In the genomic region with DNA sequence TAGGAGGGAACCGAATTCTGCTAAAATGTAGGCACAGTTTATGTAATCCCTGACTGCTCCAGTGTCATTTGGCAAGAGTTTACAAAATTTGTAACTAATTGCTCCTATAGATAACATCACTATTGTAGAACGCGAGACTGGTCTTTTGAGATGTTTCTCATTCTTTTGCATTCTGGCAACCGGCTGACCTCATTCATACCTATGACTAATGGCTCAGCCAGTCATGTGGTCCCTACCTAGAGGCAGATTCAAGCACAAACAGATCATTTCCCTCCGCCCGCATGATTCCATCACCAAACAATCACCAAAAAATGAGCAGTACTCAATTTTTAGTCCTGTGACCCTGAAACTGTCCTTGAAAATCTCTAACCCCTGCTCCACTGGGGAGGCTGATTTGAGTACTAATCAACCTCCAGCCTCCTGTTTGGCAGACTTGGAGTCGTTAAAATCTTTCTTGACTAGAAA, we compare ENCODE assay signal across 1 cellular context.
TF ChIP-seq lines count a peak whose summit lies in the region.

No MANE protein-coding gene starts in this region.

TF ChIP-seq in HEK293, 187 proteins besides CTCF, POLR2A, EP300 and RAD21 (continued from another document):
- TF ChIP-seq, protein P1, sequence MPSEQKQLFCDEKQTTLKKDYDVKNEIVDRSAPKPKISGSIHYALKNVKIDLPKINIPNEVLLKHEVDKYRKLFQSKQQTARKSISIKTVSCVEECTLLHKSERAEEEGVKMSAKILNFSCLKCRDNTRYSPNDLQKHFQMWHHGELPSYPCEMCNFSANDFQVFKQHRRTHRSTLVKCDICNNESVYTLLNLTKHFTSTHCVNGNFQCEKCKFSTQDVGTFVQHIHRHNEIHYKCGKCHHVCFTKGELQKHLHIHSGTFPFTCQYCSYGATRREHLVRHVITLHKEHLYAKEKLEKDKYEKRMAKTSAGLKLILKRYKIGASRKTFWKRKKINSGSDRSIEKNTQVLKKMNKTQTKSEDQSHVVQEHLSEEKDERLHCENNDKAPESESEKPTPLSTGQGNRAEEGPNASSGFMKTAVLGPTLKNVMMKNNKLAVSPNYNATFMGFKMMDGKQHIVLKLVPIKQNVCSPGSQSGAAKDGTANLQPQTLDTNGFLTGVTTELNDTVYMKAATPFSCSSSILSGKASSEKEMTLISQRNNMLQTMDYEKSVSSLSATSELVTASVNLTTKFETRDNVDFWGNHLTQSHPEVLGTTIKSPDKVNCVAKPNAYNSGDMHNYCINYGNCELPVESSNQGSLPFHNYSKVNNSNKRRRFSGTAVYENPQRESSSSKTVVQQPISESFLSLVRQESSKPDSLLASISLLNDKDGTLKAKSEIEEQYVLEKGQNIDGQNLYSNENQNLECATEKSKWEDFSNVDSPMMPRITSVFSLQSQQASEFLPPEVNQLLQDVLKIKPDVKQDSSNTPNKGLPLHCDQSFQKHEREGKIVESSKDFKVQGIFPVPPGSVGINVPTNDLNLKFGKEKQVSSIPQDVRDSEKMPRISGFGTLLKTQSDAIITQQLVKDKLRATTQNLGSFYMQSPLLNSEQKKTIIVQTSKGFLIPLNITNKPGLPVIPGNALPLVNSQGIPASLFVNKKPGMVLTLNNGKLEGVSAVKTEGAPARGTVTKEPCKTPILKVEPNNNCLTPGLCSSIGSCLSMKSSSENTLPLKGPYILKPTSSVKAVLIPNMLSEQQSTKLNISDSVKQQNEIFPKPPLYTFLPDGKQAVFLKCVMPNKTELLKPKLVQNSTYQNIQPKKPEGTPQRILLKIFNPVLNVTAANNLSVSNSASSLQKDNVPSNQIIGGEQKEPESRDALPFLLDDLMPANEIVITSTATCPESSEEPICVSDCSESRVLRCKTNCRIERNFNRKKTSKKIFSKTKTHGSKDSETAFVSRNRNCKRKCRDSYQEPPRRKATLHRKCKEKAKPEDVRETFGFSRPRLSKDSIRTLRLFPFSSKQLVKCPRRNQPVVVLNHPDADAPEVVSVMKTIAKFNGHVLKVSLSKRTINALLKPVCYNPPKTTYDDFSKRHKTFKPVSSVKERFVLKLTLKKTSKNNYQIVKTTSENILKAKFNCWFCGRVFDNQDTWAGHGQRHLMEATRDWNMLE (tag by site-specific recombination; conservative IDR thresholded peaks at IDR 0.05; ENCODE audit: low read depth) = peak; percentile 46; the same call in 1 of the 2 replicates
- TF ChIP-seq ZFP69B (tag by site-specific recombination; IDR thresholded peaks at IDR 0.05) (peak; percentile 94), KLF8 (tag by site-specific recombination; IDR thresholded peaks at IDR 0.05) (peak; percentile 92), ZNF501 (tag by site-specific recombination; IDR thresholded peaks at IDR 0.05) (peak; percentile 41; the same call in 1 of the 2 replicates), PRDM1 (tag by site-specific recombination; IDR thresholded peaks at IDR 0.05) (peak; percentile 53; the same call in 1 of the 2 replicates), ZNF629 (tag by site-specific recombination; IDR thresholded peaks at IDR 0.05) (peak; percentile 97), SP2 (tag by site-specific recombination; IDR thresholded peaks at IDR 0.05) (peak; percentile 8; the same call in 1 of the 2 replicates), ZNF366 (tag by site-specific recombination; conservative IDR thresholded peaks at IDR 0.05) (peak; percentile 99), ZNF184 (tag by site-specific recombination; IDR thresholded peaks at IDR 0.05) (peak; percentile 70), ZNF654 (tag by site-specific recombination; IDR thresholded peaks at IDR 0.05; ENCODE audit: low read depth) (peak; percentile 2; the same call in 1 of the 2 replicates), FEZF1 (tag by site-specific recombination; IDR thresholded peaks at IDR 0.05) (peak; percentile 96), SP3 (tag by site-specific recombination; IDR thresholded peaks at IDR 0.05) (peak; percentile 66), ZNF174 (tag by site-specific recombination; IDR thresholded peaks at IDR 0.05) (0 out of 2 replicates have a peak, but pooled peaks have one; percentile 60), ZEB2 (tag by site-specific recombination; IDR thresholded peaks at IDR 0.05) (peak; percentile 92)
- TF ChIP-seq, protein P2, sequence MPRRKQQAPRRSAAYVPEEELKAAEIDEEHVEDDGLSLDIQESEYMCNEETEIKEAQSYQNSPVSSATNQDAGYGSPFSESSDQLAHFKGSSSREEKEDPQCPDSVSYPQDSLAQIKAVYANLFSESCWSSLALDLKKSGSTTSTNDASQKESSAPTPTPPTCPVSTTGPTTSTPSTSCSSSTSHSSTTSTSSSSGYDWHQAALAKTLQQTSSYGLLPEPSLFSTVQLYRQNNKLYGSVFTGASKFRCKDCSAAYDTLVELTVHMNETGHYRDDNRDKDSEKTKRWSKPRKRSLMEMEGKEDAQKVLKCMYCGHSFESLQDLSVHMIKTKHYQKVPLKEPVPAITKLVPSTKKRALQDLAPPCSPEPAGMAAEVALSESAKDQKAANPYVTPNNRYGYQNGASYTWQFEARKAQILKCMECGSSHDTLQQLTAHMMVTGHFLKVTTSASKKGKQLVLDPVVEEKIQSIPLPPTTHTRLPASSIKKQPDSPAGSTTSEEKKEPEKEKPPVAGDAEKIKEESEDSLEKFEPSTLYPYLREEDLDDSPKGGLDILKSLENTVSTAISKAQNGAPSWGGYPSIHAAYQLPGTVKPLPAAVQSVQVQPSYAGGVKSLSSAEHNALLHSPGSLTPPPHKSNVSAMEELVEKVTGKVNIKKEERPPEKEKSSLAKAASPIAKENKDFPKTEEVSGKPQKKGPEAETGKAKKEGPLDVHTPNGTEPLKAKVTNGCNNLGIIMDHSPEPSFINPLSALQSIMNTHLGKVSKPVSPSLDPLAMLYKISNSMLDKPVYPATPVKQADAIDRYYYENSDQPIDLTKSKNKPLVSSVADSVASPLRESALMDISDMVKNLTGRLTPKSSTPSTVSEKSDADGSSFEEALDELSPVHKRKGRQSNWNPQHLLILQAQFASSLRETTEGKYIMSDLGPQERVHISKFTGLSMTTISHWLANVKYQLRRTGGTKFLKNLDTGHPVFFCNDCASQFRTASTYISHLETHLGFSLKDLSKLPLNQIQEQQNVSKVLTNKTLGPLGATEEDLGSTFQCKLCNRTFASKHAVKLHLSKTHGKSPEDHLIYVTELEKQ (tag by site-specific recombination; IDR thresholded peaks at IDR 0.05; ENCODE audit: borderline replicate concordance) = peak; percentile 66
- TF ChIP-seq, protein P3, sequence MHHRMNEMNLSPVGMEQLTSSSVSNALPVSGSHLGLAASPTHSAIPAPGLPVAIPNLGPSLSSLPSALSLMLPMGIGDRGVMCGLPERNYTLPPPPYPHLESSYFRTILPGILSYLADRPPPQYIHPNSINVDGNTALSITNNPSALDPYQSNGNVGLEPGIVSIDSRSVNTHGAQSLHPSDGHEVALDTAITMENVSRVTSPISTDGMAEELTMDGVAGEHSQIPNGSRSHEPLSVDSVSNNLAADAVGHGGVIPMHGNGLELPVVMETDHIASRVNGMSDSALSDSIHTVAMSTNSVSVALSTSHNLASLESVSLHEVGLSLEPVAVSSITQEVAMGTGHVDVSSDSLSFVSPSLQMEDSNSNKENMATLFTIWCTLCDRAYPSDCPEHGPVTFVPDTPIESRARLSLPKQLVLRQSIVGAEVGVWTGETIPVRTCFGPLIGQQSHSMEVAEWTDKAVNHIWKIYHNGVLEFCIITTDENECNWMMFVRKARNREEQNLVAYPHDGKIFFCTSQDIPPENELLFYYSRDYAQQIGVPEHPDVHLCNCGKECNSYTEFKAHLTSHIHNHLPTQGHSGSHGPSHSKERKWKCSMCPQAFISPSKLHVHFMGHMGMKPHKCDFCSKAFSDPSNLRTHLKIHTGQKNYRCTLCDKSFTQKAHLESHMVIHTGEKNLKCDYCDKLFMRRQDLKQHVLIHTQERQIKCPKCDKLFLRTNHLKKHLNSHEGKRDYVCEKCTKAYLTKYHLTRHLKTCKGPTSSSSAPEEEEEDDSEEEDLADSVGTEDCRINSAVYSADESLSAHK (tag by site-specific recombination; IDR thresholded peaks at IDR 0.05) = peak; percentile 56; the same call in 1 of the 2 replicates
- TF ChIP-seq, protein P4, sequence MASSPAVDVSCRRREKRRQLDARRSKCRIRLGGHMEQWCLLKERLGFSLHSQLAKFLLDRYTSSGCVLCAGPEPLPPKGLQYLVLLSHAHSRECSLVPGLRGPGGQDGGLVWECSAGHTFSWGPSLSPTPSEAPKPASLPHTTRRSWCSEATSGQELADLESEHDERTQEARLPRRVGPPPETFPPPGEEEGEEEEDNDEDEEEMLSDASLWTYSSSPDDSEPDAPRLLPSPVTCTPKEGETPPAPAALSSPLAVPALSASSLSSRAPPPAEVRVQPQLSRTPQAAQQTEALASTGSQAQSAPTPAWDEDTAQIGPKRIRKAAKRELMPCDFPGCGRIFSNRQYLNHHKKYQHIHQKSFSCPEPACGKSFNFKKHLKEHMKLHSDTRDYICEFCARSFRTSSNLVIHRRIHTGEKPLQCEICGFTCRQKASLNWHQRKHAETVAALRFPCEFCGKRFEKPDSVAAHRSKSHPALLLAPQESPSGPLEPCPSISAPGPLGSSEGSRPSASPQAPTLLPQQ (tag by site-specific recombination; IDR thresholded peaks at IDR 0.05) = peak; percentile 95
- TF ChIP-seq, protein P5, sequence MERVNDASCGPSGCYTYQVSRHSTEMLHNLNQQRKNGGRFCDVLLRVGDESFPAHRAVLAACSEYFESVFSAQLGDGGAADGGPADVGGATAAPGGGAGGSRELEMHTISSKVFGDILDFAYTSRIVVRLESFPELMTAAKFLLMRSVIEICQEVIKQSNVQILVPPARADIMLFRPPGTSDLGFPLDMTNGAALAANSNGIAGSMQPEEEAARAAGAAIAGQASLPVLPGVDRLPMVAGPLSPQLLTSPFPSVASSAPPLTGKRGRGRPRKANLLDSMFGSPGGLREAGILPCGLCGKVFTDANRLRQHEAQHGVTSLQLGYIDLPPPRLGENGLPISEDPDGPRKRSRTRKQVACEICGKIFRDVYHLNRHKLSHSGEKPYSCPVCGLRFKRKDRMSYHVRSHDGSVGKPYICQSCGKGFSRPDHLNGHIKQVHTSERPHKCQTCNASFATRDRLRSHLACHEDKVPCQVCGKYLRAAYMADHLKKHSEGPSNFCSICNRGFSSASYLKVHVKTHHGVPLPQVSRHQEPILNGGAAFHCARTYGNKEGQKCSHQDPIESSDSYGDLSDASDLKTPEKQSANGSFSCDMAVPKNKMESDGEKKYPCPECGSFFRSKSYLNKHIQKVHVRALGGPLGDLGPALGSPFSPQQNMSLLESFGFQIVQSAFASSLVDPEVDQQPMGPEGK (tag by site-specific recombination; IDR thresholded peaks at IDR 0.05) = 0 out of 2 replicates have a peak, but pooled peaks have one; percentile 20
